Comparison of ENCODE assay signal across 8 cellular contexts in the genomic region with DNA sequence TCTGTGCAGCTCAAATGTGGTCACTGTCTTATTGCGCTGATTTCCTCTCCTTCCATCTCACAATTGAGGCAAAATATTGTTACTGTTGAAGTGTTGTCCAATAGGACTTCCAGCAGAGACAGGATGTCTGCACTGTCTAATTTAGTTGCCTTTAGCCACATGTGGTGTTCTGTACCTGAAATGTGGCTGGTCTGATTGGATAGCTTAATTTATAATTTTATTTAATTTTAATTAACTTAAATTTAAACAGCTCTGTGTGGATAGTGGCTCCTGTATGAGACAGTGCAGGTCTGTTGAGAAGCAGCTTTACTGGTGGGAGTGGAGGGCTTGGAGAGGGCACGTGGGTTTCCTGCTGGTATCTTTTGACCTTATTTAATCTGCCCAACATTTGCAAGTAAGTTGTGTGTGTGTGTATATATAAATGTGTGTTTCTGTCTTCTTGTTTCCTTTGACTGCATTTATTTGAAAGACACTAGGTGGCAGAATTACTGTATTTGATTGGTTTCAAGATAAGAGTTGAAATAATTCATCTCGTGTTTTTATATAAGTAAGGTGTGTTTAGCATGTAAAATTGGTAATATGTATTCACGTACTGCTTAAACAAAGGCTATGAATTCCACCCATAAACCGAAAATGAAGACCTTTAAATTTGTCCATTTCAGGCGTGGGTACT. TPM values are rescaled to one million over a fixed set of nuclear protein-coding genes. Genes with fewer than 3 reads are reported as not detected.
A peak's percentile ranks its signal among the peaks of the same experiment; 100 is the strongest.
DNase-seq lines count a peak whose midpoint lies in the region; ATAC-seq and TF ChIP-seq lines count a peak whose summit lies in the region.
"Had no signal": no experiment of that assay in that cellular context is flagged by ENCODE, and none has a peak within 500 bp of the region (broad histone marks: within the 10 kb centered on the region; RNA-seq: fewer than 3 reads in every experiment).

No MANE protein-coding gene starts in this region.

- TF ChIP-seq CTCF in DND-41 (IDR thresholded peaks at IDR 0.05; ENCODE audit: borderline replicate concordance, extremely low read depth, low read length, poor library complexity, severe bottlenecking) (peak; percentile 65), breast epithelium (IDR thresholded peaks at IDR 0.05) (peak in 2 of 3 donors; percentile 37 to 38), GM13976 (IDR thresholded peaks at IDR 0.05; ENCODE audit: borderline replicate concordance, control extremely low read depth, extremely low read depth, insufficient read depth, missing control alignments) (no peak)

- intact Hi-C loops in breast epithelium (cut with DNase I; ENCODE audit: low total_unique reads): no loop called here

- peaks cover 7% of the 10 kb centered on the region; the same call in 1 of the 2 replicates for H4K20me1 ChIP-seq in DND-41 (ENCODE audit: insufficient read depth, low read length)

- H3K9ac ChIP-seq in DND-41 (ENCODE audit: low read depth, low read length): no peak overlapping the region

- in situ Hi-C loops in GM13976 (cut with MboI; ENCODE audit: low sequenced_read_pairs, unreplicated experiment): no loop called here

- H3K4me3 ChIP-seq in DND-41 (ENCODE audit: low read depth in 1 of 2, low read length in 2 of 2) (no peak overlapping the region), breast epithelium (no peak overlapping the region)

- H3K4me1 ChIP-seq in DND-41 (ENCODE audit: insufficient read depth, low read length) (peaks cover 16% of the 10 kb centered on the region), breast epithelium (no peaks in the 10 kb centered on the region)

- H2AFZ ChIP-seq in DND-41 (ENCODE audit: low read depth, low read length): no peak overlapping the region

- H3K36me3 ChIP-seq in DND-41 (ENCODE audit: insufficient read depth, low read length) (peaks cover 70% of the 10 kb centered on the region), breast epithelium (no peaks in the 10 kb centered on the region)

- no peaks in the 10 kb centered on the region for H3K79me2 ChIP-seq in DND-41 (ENCODE audit: insufficient read depth, low read length)

- H3K27ac ChIP-seq in DND-41 (ENCODE audit: low read length) (no peak overlapping the region), breast epithelium (no peak overlapping the region)

- no peaks in the 10 kb centered on the region for H3K9me3 ChIP-seq in DND-41 (ENCODE audit: insufficient read depth, low read length, severe bottlenecking)
- H3K9me3 ChIP-seq in breast epithelium: no peaks in the 10 kb centered on the region

- H3K27me3 ChIP-seq in DND-41 (ENCODE audit: insufficient read depth, low read length, poor library complexity) (no peaks in the 10 kb centered on the region), breast epithelium (no peaks in the 10 kb centered on the region)

- DNase-seq in DND-41 (no peak), NAMALWA (ENCODE audit: low spot score) (peak; percentile 35), breast epithelium (ENCODE audit: low spot score in 2 of 2) (no peak), myocyte (ENCODE audit: low read depth) (peak; percentile 24), activated gamma-delta T cell treated with Interleukin-2 at 50 U/mL for 16 hours (no peak), GM13976 (ENCODE audit: low spot score) (no peak)
- DNase-seq: NCI-H510A had no signal

- no peak overlapping the region for H3K4me2 ChIP-seq in DND-41 (ENCODE audit: insufficient read depth, low read length)

- no peak for TF ChIP-seq POLR2A in breast epithelium (IDR thresholded peaks at IDR 0.05)

- ATAC-seq in DND-41 (ENCODE audit: insufficient read depth, low read depth) (0 out of 3 replicates have a peak, but pooled peaks have one; percentile 37), GM21526 (IDR thresholded peaks at IDR 0.05; ENCODE audit: low FRiP score, unreplicated experiment) (no peak)

RNA-seq across cellular contexts. Expression of a gene that starts 55.3 kb away (rescaled TPM):
- total RNA-seq in breast epithelium (under 1 TPM; 0.48 to 0.88 (median 0.66) TPM), myocyte (0.48 and 0.57 TPM in 2 replicates)
- 0.32 TPM for polyA plus RNA-seq in myocyte (2012)

Comparison
In these comparisons a context has a peak if more than half of its experiments do, and no peak if none do; other contexts are left out.
1. DNase-seq: peak in NAMALWA (single experiment) and myocyte (single experiment); none in DND-41 (single experiment), breast epithelium (0 of 2), activated gamma-delta T cell treated with Interleukin-2 at 50 U/mL for 16 hours (single experiment) and GM13976 (single experiment).